In the genomic region with DNA sequence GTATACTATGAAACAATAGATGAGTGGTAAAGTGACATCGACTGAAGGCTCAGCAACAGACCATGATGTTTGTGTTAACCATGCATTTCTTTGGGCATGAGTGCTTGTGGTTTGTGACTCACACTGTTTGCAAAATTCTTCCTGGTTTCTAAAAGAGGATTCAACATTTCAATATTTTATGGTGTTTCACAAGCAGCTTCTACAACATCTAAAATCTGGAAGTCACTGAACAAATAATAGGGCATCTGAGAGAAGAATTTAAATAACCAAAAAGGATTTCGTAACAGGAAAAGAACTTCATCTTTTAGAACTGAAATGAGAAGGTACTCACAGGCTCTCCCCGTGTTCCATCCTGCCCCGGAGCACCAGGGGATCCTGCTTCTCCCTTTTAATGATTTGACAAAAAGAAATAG, we compare ENCODE assay signal across 11 cellular contexts.
DNase-seq lines count a peak whose midpoint lies in the region; ATAC-seq, FAIRE-seq and TF ChIP-seq lines count a peak whose summit lies in the region.
"Had no signal": no experiment of that assay in that cellular context is flagged by ENCODE, and none has a peak within 500 bp of the region (broad histone marks: within the 10 kb centered on the region; RNA-seq: fewer than 3 reads in every experiment).

No MANE protein-coding gene starts in this region.

- peak overlapping the region; percentile 76 for H2AFZ ChIP-seq in HCT116 (ENCODE audit: low read depth, low read length, poor library complexity, severe bottlenecking)

- no peaks in the 10 kb centered on the region for H3K27me3 ChIP-seq in HCT116 (ENCODE audit: insufficient read depth, low read length)
- H3K27me3 ChIP-seq: right lobe of liver, suprapubic skin had no signal

- TF ChIP-seq POLR2A in A549 (IDR thresholded peaks at IDR 0.05; ENCODE audit: low read length) (no peak), HCT116 (IDR thresholded peaks at IDR 0.05; ENCODE audit: borderline replicate concordance, extremely low read depth, insufficient read depth, insufficient read length) (no peak)

- H3K4me2 ChIP-seq in A549 (peak overlapping the region; percentile 49), HCT116 (ENCODE audit: low read length) (peak overlapping the region; percentile 40)

- H3K9me3 ChIP-seq in A549 (no peaks in the 10 kb centered on the region), HCT116 (ENCODE audit: control insufficient read depth in 1 of 2, insufficient read depth in 1 of 2, low read depth in 1 of 2, low read length in 2 of 2) (no peaks in the 10 kb centered on the region)
- H3K9me3 ChIP-seq: right lobe of liver, suprapubic skin had no signal

- TF ChIP-seq EP300 in A549 (IDR thresholded peaks at IDR 0.05): peak; percentile 52 to 63; a peak in 2 of 5 replicates

- H3K4me3 ChIP-seq in A549 (no peak overlapping the region), HCT116 (replicated peaks in 1 of 2; ENCODE audit: low read depth in 1 of 2, low read length in 2 of 2) (no peak overlapping the region)
- H3K4me3 ChIP-seq: right lobe of liver, suprapubic skin had no signal

- DNase-seq in A549 (ENCODE audit: low read depth in 1 of 2, low spot score in 1 of 2) (peak; percentile 9 to 77), HCT116 (ENCODE audit: low read depth, low spot score) (peak; percentile 41), SIG-M5 (lab: John Stamatoyannopoulos, UW) (peak; percentile 94), fibroblast of peridontal ligament (ENCODE audit: extremely low read depth) (peak; percentile 99), pons (ENCODE audit: low spot score) (no peak)
- no peak for DNase-seq in stimulated activated naive CD4-positive, alpha-beta T cell (lab: John Stamatoyannopoulos, UW)
- no peak for DNase-seq in activated naive CD4-positive, alpha-beta T cell (lab: John Stamatoyannopoulos, UW)
- DNase-seq: CD4-positive, CD25-positive, alpha-beta regulatory T cell; right lobe of liver had no signal

- POLR2A ChIA-PET in A549 (lab: Yijun Ruan, JAX) (no interaction called here), HCT116 (lab: Charles Lee) (no interaction called here)

- ATAC-seq in A549 (peak; percentile 89 to 95), HCT116 (peak; percentile 75), GM21515 (IDR thresholded peaks at IDR 0.05; ENCODE audit: unreplicated experiment) (no peak)

- CTCF ChIA-PET in A549 (lab: Yijun Ruan, JAX) (no interaction called here), HCT116 (lab: Charles Lee) (no interaction called here)

- peaks cover 22% of the 10 kb centered on the region for H3K4me1 ChIP-seq in A549
- H3K4me1 ChIP-seq in HCT116 (ENCODE audit: control insufficient read depth in 1 of 2, insufficient read depth in 2 of 2, low read length in 2 of 2): peaks cover 0 to 9% of the 10 kb centered on the region in 2 experiments; a peak in 2 of 4 replicates
- H3K4me1 ChIP-seq: right lobe of liver, suprapubic skin had no signal

- no peaks in the 10 kb centered on the region for H3K9me2 ChIP-seq in HCT116 (ENCODE audit: insufficient read depth)

- TF ChIP-seq CTCF in A549 (IDR thresholded peaks at IDR 0.05): no peak
- TF ChIP-seq CTCF in HCT116 (IDR thresholded peaks at IDR 0.05 in 2 of 3, conservative IDR thresholded peaks at IDR 0.05 in 1 of 3; ENCODE audit: borderline replicate concordance in 1 of 3, insufficient read depth in 1 of 3, low read depth in 2 of 3, low read length in 2 of 3): no peak

- H3K9ac ChIP-seq in HCT116 (ENCODE audit: low read length): no peak overlapping the region

- peak; percentile 7 for FAIRE-seq in A549 (lab: Jason Lieb, UNC)

- WGBS in A549 (ENCODE audit: missing lambda C conversion rate): 1% methylated on average over 4 of the region's 4 CpGs

- H3K36me3 ChIP-seq in HCT116 (ENCODE audit: control insufficient read depth in 1 of 2, insufficient read depth in 2 of 2, low read length in 2 of 2): no peaks in the 10 kb centered on the region
- H3K36me3 ChIP-seq: right lobe of liver, suprapubic skin had no signal

- H3K79me2 ChIP-seq in HCT116 (ENCODE audit: insufficient read depth, low read length): no peaks in the 10 kb centered on the region

- no TSS peak for BruUV-seq in HCT116 (replicated peaks; lab: Mats Ljungman, UMichigan)

- H4K20me1 ChIP-seq in HCT116 (ENCODE audit: insufficient read depth): no peaks in the 10 kb centered on the region

- RAD21 ChIA-PET in HCT116 (lab: Charles Lee; ENCODE audit: low non-redundant PET in 1 of 2, low total read pairs in 2 of 2, uncharacterized antibody in 2 of 2, unreplicated experiment in 2 of 2): no interaction called here

- H3K27ac ChIP-seq in A549 (peak overlapping the region in 1 of 2 experiments; percentile 74; a peak in 2 of 6 replicates), HCT116 (ENCODE audit: low read depth, low read length) (no peak overlapping the region)
- H3K27ac ChIP-seq: right lobe of liver, suprapubic skin had no signal

- TF ChIP-seq RAD21 in A549 (conservative IDR thresholded peaks at IDR 0.05 in 1 of 2, IDR thresholded peaks at IDR 0.05 in 1 of 2): peak in 1 of 2 experiments; percentile 51; a peak in 3 of 5 replicates
- TF ChIP-seq RAD21 in HCT116 (IDR thresholded peaks at IDR 0.05; ENCODE audit: low read depth): no peak

- intact Hi-C loops in HCT116 (cut with micrococcal nuclease): no loop called here

TF ChIP-seq in A549, 52 proteins besides CTCF, POLR2A, EP300 and RAD21 (continues in another document):
- TF ChIP-seq SMC3 (IDR thresholded peaks at IDR 0.05) (peak; percentile 20; the same call in 2 of the 3 replicates), GATA3 (IDR thresholded peaks at IDR 0.05; ENCODE audit: borderline replicate concordance) (peak; percentile 51; the same call in 1 of the 2 replicates), ZNF302 (CRISPR knock-in tag; IDR thresholded peaks at IDR 0.05) (no peak), BCL3 (IDR thresholded peaks at IDR 0.05) (peak; percentile 84; the same call in 2 of the 3 replicates), CBX2 (IDR thresholded peaks at IDR 0.05; ENCODE audit: borderline replicate concordance, low read depth) (no peak), MAFK (IDR thresholded peaks at IDR 0.05; ENCODE audit: partially characterized antibody) (peak; percentile 25), RCOR1 (IDR thresholded peaks at IDR 0.05; ENCODE audit: low read depth, low read length) (no peak), FOXS1 (CRISPR knock-in tag; IDR thresholded peaks at IDR 0.05) (no peak), EHMT2 (IDR thresholded peaks at IDR 0.05; ENCODE audit: low read depth) (no peak), POLR2AphosphoS2 (conservative IDR thresholded peaks at IDR 0.05; ENCODE audit: low read length) (no peak), FOSL2 (IDR thresholded peaks at IDR 0.05) (peak; percentile 88), FOSL2 (CRISPR knock-in tag; IDR thresholded peaks at IDR 0.05) (peak; percentile 89), CEBPB (IDR thresholded peaks at IDR 0.05) (peak; percentile 89 to 92), JUNB (IDR thresholded peaks at IDR 0.05) (peak; percentile 91)
- TF ChIP-seq, protein P1, sequence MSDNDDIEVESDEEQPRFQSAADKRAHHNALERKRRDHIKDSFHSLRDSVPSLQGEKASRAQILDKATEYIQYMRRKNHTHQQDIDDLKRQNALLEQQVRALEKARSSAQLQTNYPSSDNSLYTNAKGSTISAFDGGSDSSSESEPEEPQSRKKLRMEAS (IDR thresholded peaks at IDR 0.05): peak; percentile 81

TF ChIP-seq in HCT116, 20 proteins besides CTCF, POLR2A, EP300 and RAD21:
- TF ChIP-seq ELF1 (IDR thresholded peaks at IDR 0.05; ENCODE audit: borderline replicate concordance, low read depth): no peak
- TF ChIP-seq EZH2 (IDR thresholded peaks at IDR 0.05): no peak
- TF ChIP-seq ATF3 (IDR thresholded peaks at IDR 0.05): no peak
- peak; percentile 79 for TF ChIP-seq CEBPB (IDR thresholded peaks at IDR 0.05; ENCODE audit: low read depth)
- peak; percentile 63 for TF ChIP-seq FOSL1 (IDR thresholded peaks at IDR 0.05; ENCODE audit: low read depth)
- TF ChIP-seq, protein P1 (IDR thresholded peaks at IDR 0.05): peak; percentile 72
- no peak for TF ChIP-seq EZH2phosphoT487 (IDR thresholded peaks at IDR 0.05; ENCODE audit: borderline replicate concordance)
- peak; percentile 50 for TF ChIP-seq SP1 (IDR thresholded peaks at IDR 0.05; ENCODE audit: low read depth)
- TF ChIP-seq JUND (IDR thresholded peaks at IDR 0.05): peak; percentile 56
- peak; percentile 74; the same call in 1 of the 2 replicates for TF ChIP-seq CBX3 (IDR thresholded peaks at IDR 0.05; ENCODE audit: low read depth)

Comparison
In these comparisons a context has a peak if more than half of its experiments do, and no peak if none do; other contexts are left out.
1. DNase-seq: peak in A549 (2 of 2), HCT116 (single experiment), SIG-M5 (single experiment) and fibroblast of peridontal ligament (single experiment); none in pons (single experiment), stimulated activated naive CD4-positive, alpha-beta T cell (0 of 6) and activated naive CD4-positive, alpha-beta T cell (0 of 4).